Comparison of ENCODE assay signal across 8 cellular contexts in genomic region chr2:64144057-64145013, GRCh38. TPM values are rescaled to one million over a fixed set of nuclear protein-coding genes. Genes with fewer than 3 reads are reported as not detected.
DNase-seq lines count a peak whose midpoint lies in the region; ATAC-seq and TF ChIP-seq lines count a peak whose summit lies in the region.

A gene with protein sequence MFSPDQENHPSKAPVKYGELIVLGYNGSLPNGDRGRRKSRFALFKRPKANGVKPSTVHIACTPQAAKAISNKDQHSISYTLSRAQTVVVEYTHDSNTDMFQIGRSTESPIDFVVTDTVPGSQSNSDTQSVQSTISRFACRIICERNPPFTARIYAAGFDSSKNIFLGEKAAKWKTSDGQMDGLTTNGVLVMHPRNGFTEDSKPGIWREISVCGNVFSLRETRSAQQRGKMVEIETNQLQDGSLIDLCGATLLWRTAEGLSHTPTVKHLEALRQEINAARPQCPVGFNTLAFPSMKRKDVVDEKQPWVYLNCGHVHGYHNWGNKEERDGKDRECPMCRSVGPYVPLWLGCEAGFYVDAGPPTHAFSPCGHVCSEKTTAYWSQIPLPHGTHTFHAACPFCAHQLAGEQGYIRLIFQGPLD (minus strand): TSS chr2:64144420. CDS start chr2:64108310, 36,110 bp downstream.

- H3K36me3 ChIP-seq in mucosa of rectum (ENCODE audit: control insufficient read depth in 2 of 2, insufficient read depth in 2 of 2, low read length in 2 of 2) = no peaks in the 10 kb centered on the region

- H3K9ac ChIP-seq in mucosa of rectum (ENCODE audit: low read depth in 1 of 2, low read length in 2 of 2) = peak within 1 kb of the TSS; percentile 79 to 100

- peak; percentile 99 for DNase-seq in DMS53 (lab: John Stamatoyannopoulos, UW)
- peak; percentile 83 for DNase-seq in OCI-M2 (lab: John Stamatoyannopoulos, UW; ENCODE audit: unreplicated experiment)
- peak; percentile 91 for DNase-seq in activated T-cell treated with anti-CD3 and anti-CD28 coated beads for 4 hours
- DNase-seq in epithelial cell of proximal tubule (ENCODE audit: low read depth) = peak; percentile 90
- DNase-seq in stimulated activated CD8-positive, alpha-beta memory T cell treated with anti-CD3 and anti-CD28 coated beads, Interleukin-4, amount 100 ng/mL, for 48 hours = peak; percentile 92

- ATAC-seq in GM21576 (IDR thresholded peaks at IDR 0.05; ENCODE audit: unreplicated experiment) = peak; percentile 79

- H3K9me3 ChIP-seq in mucosa of rectum (ENCODE audit: control insufficient read depth in 2 of 2, low read length in 2 of 2) = no peaks in the 10 kb centered on the region

- peak within 1 kb of the TSS; percentile 99 for H3K27ac ChIP-seq in mucosa of rectum (ENCODE audit: low read depth in 2 of 2, low read length in 2 of 2)

- TF ChIP-seq EP300 in Ishikawa (IDR thresholded peaks at IDR 0.05; ENCODE audit: borderline replicate concordance) = no peak; the same call in 1 of the 2 replicates

- no peak for TF ChIP-seq CTCF in epithelial cell of proximal tubule (conservative IDR thresholded peaks at IDR 0.05; ENCODE audit: low read depth, low read length)

- peak; percentile 31; the same call in 1 of the 2 replicates for TF ChIP-seq RAD21 in Ishikawa (IDR thresholded peaks at IDR 0.05; ENCODE audit: low read depth)

- H3K4me3 ChIP-seq in epithelial cell of proximal tubule (ENCODE audit: low read depth, low read length) = peak within 1 kb of the TSS; percentile 73
- H3K4me3 ChIP-seq in mucosa of rectum (ENCODE audit: low read length in 2 of 2) = peak within 1 kb of the TSS; percentile 96 to 99

- no peaks in the 10 kb centered on the region for H3K27me3 ChIP-seq in mucosa of rectum (ENCODE audit: control insufficient read depth in 2 of 2, insufficient read depth in 2 of 2, low read length in 2 of 2)

- H3K4me1 ChIP-seq in mucosa of rectum (ENCODE audit: control insufficient read depth in 2 of 2, insufficient read depth in 2 of 2, low read length in 2 of 2) = peaks cover 8 to 14% of the 10 kb centered on the region in 2 donors

TF ChIP-seq in Ishikawa, 13 proteins besides CTCF, POLR2A, EP300 and RAD21:
- no peak for TF ChIP-seq NFIC (IDR thresholded peaks at IDR 0.05)
- TF ChIP-seq FOXM1 (IDR thresholded peaks at IDR 0.05; ENCODE audit: borderline replicate concordance, low read depth) = no peak
- TF ChIP-seq TAF1 (IDR thresholded peaks at IDR 0.05; ENCODE audit: low read depth) = peak; percentile 59; the same call in 1 of the 2 replicates
- TF ChIP-seq, protein P1, sequence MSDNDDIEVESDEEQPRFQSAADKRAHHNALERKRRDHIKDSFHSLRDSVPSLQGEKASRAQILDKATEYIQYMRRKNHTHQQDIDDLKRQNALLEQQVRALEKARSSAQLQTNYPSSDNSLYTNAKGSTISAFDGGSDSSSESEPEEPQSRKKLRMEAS (IDR thresholded peaks at IDR 0.05) = peak; percentile 4; the same call in 1 of the 2 replicates
- no peak for TF ChIP-seq CEBPB (IDR thresholded peaks at IDR 0.05)
- TF ChIP-seq ZBTB7A (IDR thresholded peaks at IDR 0.05; ENCODE audit: low read depth) = peak; percentile 87

RNA-seq across cellular contexts. Expression of the gene that starts here (rescaled TPM):
- 8.2 and 10.6 TPM in 2 replicates for total RNA-seq in epithelial cell of proximal tubule

Comparison
In these comparisons a context has a peak if more than half of its experiments do, and no peak if none do; other contexts are left out.
1. Peak in every context shown above with its lines: DNase-seq, ATAC-seq, H3K4me3 ChIP-seq and H3K27ac ChIP-seq.